ENCODE assay signal across 24 cellular contexts in the genomic region with DNA sequence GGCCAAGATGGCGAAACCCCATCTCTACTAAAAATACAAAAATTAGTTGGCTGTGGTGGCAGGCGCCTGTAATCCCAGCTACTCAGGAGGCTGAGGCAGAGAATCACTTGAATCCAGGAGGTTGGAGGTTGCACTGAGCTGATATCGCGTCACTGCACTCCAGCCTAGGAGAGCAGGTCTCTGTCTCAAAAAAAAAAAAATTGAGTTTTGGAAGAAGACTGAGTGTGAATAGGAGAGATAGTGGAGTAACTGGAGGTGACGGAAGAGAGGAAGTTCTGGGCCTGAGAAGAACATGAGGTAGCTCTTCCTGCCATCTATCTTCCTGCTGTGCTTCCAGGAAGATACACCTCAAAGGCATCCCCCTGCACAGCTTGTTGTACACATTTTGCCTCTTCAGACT. TPM values are rescaled to one million over a fixed set of nuclear protein-coding genes. Genes with fewer than 3 reads are reported as not detected.
"Had no signal": no experiment of that assay in that cellular context is flagged by ENCODE, and none has a peak within 500 bp of the region (broad histone marks: within the 10 kb centered on the region; RNA-seq: fewer than 3 reads in every experiment).

No MANE protein-coding gene starts in this region.

- H3K4me2 ChIP-seq: KMS-11, SK-N-SH had no signal

- ATAC-seq: Panc1, PC-3 had no signal

- DNase-seq: Kasumi-1, MM.1S, NCI-H1092 treated with DMSO at 0.1 percent for 48 hours, NCI-H1436, NCI-H187, NCI-H2029, NCI-H2081 treated with DMSO at 0.1 percent for 48 hours, NCI-H2171, NCI-H226, NCI-H446, NCI-H510A, NCI-H524 treated with DMSO at 0.1 percent for 48 hours, NCI-H69, NCI-H774, PC-3, SHP77, SK-N-SH had no signal

- H3K9me3 ChIP-seq: SK-N-SH had no signal

- H3K27ac ChIP-seq: KMS-11, RWPE1 had no signal

- H3K9ac ChIP-seq: KMS-11, SK-N-SH had no signal

RNA-seq across cellular contexts. Expression of gene HOXB1, which starts 11.4 kb away (rescaled TPM):
- total RNA-seq: HT-29, M059J, OCI-LY7, PC-3, SK-MEL-5 had no signal
- polyA plus RNA-seq: SK-N-SH had no signal

RNA-seq across cellular contexts. Expression of gene HOXB2, which starts 25.5 kb away (rescaled TPM):
- total RNA-seq: OCI-LY7, SK-MEL-5 had no signal
